In the genomic region with DNA sequence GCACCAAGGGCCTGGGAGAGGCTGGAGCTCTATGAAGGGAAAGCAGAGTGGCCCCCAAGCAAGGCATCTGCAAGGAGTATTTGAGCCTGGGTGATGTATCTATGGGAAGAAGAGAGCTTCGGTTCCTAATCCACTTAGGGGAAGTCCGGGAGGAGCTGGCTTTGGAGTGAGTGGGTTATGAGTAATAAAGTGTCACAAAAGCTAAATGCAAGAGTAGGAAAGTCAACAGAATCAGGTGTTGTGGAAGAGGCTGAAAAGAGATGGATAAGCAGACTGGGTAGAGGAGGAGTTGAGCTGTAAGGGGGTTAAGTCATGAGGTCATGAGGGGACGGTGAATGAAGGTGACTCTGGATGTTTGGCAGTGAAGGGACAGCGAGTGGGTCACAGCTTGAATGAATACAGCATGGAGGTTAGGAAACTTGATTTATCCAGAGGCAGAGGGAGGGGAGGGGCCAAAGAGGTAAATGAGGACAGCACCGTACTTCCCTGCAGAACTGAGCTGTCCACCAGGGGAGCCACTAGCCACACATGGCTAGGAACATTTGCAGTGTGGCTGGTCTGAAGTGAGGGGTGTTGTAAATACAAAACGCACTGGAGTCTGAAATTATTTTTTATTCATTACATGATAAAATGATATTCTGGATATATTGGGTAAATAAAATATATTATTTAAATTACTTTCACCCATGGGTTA, we compare ENCODE assay signal across 2 cellular contexts.
TF ChIP-seq lines count a peak whose summit lies in the region.

No MANE protein-coding gene starts in this region.

TF ChIP-seq in Ishikawa, 13 proteins besides CTCF, POLR2A, EP300 and RAD21 (continued from another document):
- TF ChIP-seq ZBTB7A (IDR thresholded peaks at IDR 0.05; ENCODE audit: low read depth) (no peak), YY1 (IDR thresholded peaks at IDR 0.05; ENCODE audit: low read depth) (no peak), EGR1 (IDR thresholded peaks at IDR 0.05) (no peak), FOXM1 (IDR thresholded peaks at IDR 0.05; ENCODE audit: borderline replicate concordance, low read depth) (no peak), CREB1 (IDR thresholded peaks at IDR 0.05; ENCODE audit: low read depth) (no peak)
- TF ChIP-seq, protein P1, sequence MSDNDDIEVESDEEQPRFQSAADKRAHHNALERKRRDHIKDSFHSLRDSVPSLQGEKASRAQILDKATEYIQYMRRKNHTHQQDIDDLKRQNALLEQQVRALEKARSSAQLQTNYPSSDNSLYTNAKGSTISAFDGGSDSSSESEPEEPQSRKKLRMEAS (IDR thresholded peaks at IDR 0.05) = no peak
- TF ChIP-seq, protein P2, sequence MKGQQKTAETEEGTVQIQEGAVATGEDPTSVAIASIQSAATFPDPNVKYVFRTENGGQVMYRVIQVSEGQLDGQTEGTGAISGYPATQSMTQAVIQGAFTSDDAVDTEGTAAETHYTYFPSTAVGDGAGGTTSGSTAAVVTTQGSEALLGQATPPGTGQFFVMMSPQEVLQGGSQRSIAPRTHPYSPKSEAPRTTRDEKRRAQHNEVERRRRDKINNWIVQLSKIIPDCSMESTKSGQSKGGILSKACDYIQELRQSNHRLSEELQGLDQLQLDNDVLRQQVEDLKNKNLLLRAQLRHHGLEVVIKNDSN (IDR thresholded peaks at IDR 0.05) = no peak

TF ChIP-seq in K562, 482 proteins besides CTCF, POLR2A, EP300 and RAD21 (continued from another document):
- TF ChIP-seq ELK3 (CRISPR knock-in tag; IDR thresholded peaks at IDR 0.05) = no peak
- TF ChIP-seq, protein P3, sequence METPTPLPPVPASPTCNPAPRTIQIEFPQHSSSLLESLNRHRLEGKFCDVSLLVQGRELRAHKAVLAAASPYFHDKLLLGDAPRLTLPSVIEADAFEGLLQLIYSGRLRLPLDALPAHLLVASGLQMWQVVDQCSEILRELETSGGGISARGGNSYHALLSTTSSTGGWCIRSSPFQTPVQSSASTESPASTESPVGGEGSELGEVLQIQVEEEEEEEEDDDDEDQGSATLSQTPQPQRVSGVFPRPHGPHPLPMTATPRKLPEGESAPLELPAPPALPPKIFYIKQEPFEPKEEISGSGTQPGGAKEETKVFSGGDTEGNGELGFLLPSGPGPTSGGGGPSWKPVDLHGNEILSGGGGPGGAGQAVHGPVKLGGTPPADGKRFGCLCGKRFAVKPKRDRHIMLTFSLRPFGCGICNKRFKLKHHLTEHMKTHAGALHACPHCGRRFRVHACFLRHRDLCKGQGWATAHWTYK (CRISPR knock-in tag; IDR thresholded peaks at IDR 0.05) = no peak
- no peak for TF ChIP-seq NFE2L1 (tag; IDR thresholded peaks at IDR 0.05; ENCODE audit: borderline replicate concordance, low read depth)
- TF ChIP-seq BCOR (IDR thresholded peaks at IDR 0.05) = no peak
TF ChIP-seq in K562: peak in this region for 0.
